ENCODE assay signal across 19 cellular contexts in genomic region chr5:157521704-157522029, GRCh38. TPM values are rescaled to one million over a fixed set of nuclear protein-coding genes. Genes with fewer than 3 reads are reported as not detected.
DNase-seq lines count a peak whose midpoint lies in the region; FAIRE-seq and TF ChIP-seq lines count a peak whose summit lies in the region.
"Had no signal": no experiment of that assay in that cellular context is flagged by ENCODE, and none has a peak within 500 bp of the region (broad histone marks: within the 10 kb centered on the region; RNA-seq: fewer than 3 reads in every experiment).

No MANE protein-coding gene starts in this region.

- H3K9me3 ChIP-seq in left ventricle myocardium inferior (replicated peaks) (no peaks in the 10 kb centered on the region), astrocyte (ENCODE audit: insufficient read depth, low read depth, low read length) (no peaks in the 10 kb centered on the region), muscle layer of duodenum (ENCODE audit: control insufficient read depth in 1 of 2, low read length in 2 of 2) (no peaks in the 10 kb centered on the region), tibial artery (no peaks in the 10 kb centered on the region)
- H3K9me3 ChIP-seq: mucosa of descending colon had no signal

- H4K20me1 ChIP-seq in astrocyte (ENCODE audit: insufficient read depth, low read length): peaks cover 76% of the 10 kb centered on the region

- intact Hi-C loops in left ventricle myocardium inferior (cut with micrococcal nuclease): no loop called here
- intact Hi-C loops in cardiac septum (cut with DNase I): no loop called here
- intact Hi-C loops in tibial artery (cut with DNase I; ENCODE audit: low total_unique reads): no loop called here

- peak overlapping the region; percentile 53 for H3K27ac Mint-ChIP-seq in astrocyte (ENCODE audit: unreplicated experiment)

- H3K27me3 ChIP-seq in left ventricle myocardium inferior (ENCODE audit: low read depth): no peaks in the 10 kb centered on the region
- no peaks in the 10 kb centered on the region for H3K27me3 ChIP-seq in astrocyte (ENCODE audit: insufficient read depth, low read length)
- H3K27me3 ChIP-seq in muscle layer of duodenum (ENCODE audit: low read depth, low read length): no peaks in the 10 kb centered on the region
- H3K27me3 ChIP-seq in tibial artery: no peaks in the 10 kb centered on the region

- DNase-seq in left ventricle myocardium inferior (no peak), cardiac septum (ENCODE audit: low spot score) (no peak), astrocyte (ENCODE audit: low read depth) (no peak), tibial artery (no peak), DMS114 treated with DMSO at 0.1 percent for 48 hours (lab: John Stamatoyannopoulos, UW; ENCODE audit: unreplicated experiment) (no peak), germinal center (ENCODE audit: low spot score) (no peak), urothelium cell line (ENCODE audit: low spot score) (no peak)
- DNase-seq: activated CD8-positive, alpha-beta memory T cell treated with anti-CD3 and anti-CD28 coated beads for 24 hours; activated effector memory CD4-positive, alpha-beta T cell treated with Interleukin-2 at 50 U/mL for 16 hours; AML-193; GDM1; mucosa of descending colon; NCI-H1092; NCI-H524; stimulated activated CD4-positive, alpha-beta T cell treated with anti-CD3 and anti-CD28 coated beads, Interleukin-1b, Interleukin-23, amount 100 ng/mL, for 48 hours; SW 1271 had no signal

- peaks cover 31% of the 10 kb centered on the region for H3K4me1 Mint-ChIP-seq in astrocyte (ENCODE audit: low read depth, unreplicated experiment)

- H3K36me3 Mint-ChIP-seq in astrocyte (ENCODE audit: low read depth, unreplicated experiment): peaks cover 24% of the 10 kb centered on the region

- peaks cover 80% of the 10 kb centered on the region for H3K79me2 ChIP-seq in astrocyte (ENCODE audit: insufficient read depth, low read length)

- H3K9ac ChIP-seq in astrocyte (ENCODE audit: low read length): no peak overlapping the region

- H3K36me3 ChIP-seq in left ventricle myocardium inferior (peaks cover 11% of the 10 kb centered on the region), astrocyte (ENCODE audit: insufficient read depth, low read length) (peaks cover 52% of the 10 kb centered on the region), muscle layer of duodenum (ENCODE audit: control insufficient read depth in 1 of 2, insufficient read depth in 2 of 2, low read length in 2 of 2) (peaks cover 10 to 14% of the 10 kb centered on the region in 2 donors), tibial artery (peaks cover 0 to 15% (median 9%) of the 10 kb centered on the region in 3 donors)

- H3K9me3 Mint-ChIP-seq in astrocyte (ENCODE audit: unreplicated experiment): no peaks in the 10 kb centered on the region

- no peak overlapping the region for H2AFZ ChIP-seq in astrocyte (ENCODE audit: low read depth, low read length)

- FAIRE-seq in astrocyte (lab: Jason Lieb, UNC) (no peak), urothelium cell line (lab: Jason Lieb, UNC) (no peak)
- FAIRE-seq: GM12891 had no signal

- H3K4me3 ChIP-seq in left ventricle myocardium inferior: no peak overlapping the region
- H3K4me3 ChIP-seq in astrocyte (ENCODE audit: insufficient read depth, low read depth, low read length): no peak overlapping the region
- no peak overlapping the region for H3K4me3 ChIP-seq in muscle layer of duodenum (ENCODE audit: low read depth in 1 of 2, low read length in 2 of 2)
- H3K4me3 ChIP-seq in tibial artery: no peak overlapping the region
- H3K4me3 ChIP-seq: mucosa of descending colon had no signal

- TF ChIP-seq CTCF in left ventricle myocardium inferior (IDR thresholded peaks at IDR 0.05; ENCODE audit: borderline replicate concordance) (no peak), astrocyte (IDR thresholded peaks at IDR 0.05; ENCODE audit: insufficient read depth, low read depth, low read length) (no peak), tibial artery (IDR thresholded peaks at IDR 0.05) (no peak)

- H3K4me2 ChIP-seq in astrocyte (ENCODE audit: low read length): no peak overlapping the region

- no peaks in the 10 kb centered on the region for H3K27me3 Mint-ChIP-seq in astrocyte (ENCODE audit: low read depth, unreplicated experiment)

- H3K4me3 Mint-ChIP-seq in astrocyte (ENCODE audit: unreplicated experiment): no peak overlapping the region

- H3K4me1 ChIP-seq in left ventricle myocardium inferior (peaks cover 37% of the 10 kb centered on the region), astrocyte (ENCODE audit: insufficient read depth, low read length) (peaks cover 22% of the 10 kb centered on the region), muscle layer of duodenum (ENCODE audit: control insufficient read depth in 1 of 2, insufficient read depth in 2 of 2, low read length in 2 of 2) (peaks cover 13 to 23% of the 10 kb centered on the region in 2 donors), tibial artery (peaks cover 0 to 48% (median 22%) of the 10 kb centered on the region in 4 donors)

- H3K27ac ChIP-seq in left ventricle myocardium inferior (replicated peaks): peak overlapping the region; percentile 59
- peak overlapping the region; percentile 43 for H3K27ac ChIP-seq in astrocyte (ENCODE audit: low read depth, low read length)
- H3K27ac ChIP-seq in muscle layer of duodenum (ENCODE audit: low read length): peak overlapping the region; percentile 65
- peak overlapping the region; percentile 35 to 58 for H3K27ac ChIP-seq in tibial artery
- H3K27ac ChIP-seq: VCaP had no signal

RNA-seq across cellular contexts. Expression of gene ADAM19, which starts 53.9 kb away (rescaled TPM):
- total RNA-seq in left ventricle myocardium inferior (17.7 TPM), cardiac septum (97.1 TPM), astrocyte (316 and 332 TPM in 2 replicates)
